Comparison of ENCODE assay signal across 14 cellular contexts in genomic region chr5:175861337-175862130, GRCh38. TPM values are rescaled to one million over a fixed set of nuclear protein-coding genes. Genes with fewer than 3 reads are reported as not detected.
A peak's percentile ranks its signal among the peaks of the same experiment; 100 is the strongest.
DNase-seq lines count a peak whose midpoint lies in the region; ATAC-seq lines count a peak whose summit lies in the region.
"Had no signal": no experiment of that assay in that cellular context is flagged by ENCODE, and none has a peak within 500 bp of the region (broad histone marks: within the 10 kb centered on the region; RNA-seq: fewer than 3 reads in every experiment).

No MANE protein-coding gene starts in this region.

- ATAC-seq in GM19452 (IDR thresholded peaks at IDR 0.05; ENCODE audit: unreplicated experiment) (peak; percentile 97), HG03066 (IDR thresholded peaks at IDR 0.05; ENCODE audit: low read depth, unreplicated experiment) (peak; percentile 80)
- ATAC-seq in effector memory CD8-positive, alpha-beta T cell (replicated peaks), result no peak
- ATAC-seq: Panc1 had no signal

- no peaks in the 10 kb centered on the region for H3K9me3 Mint-ChIP-seq in effector memory CD8-positive, alpha-beta T cell
- H3K9me3 Mint-ChIP-seq: activated B cell treated with CpG ODN at 0.5 μM for 24 hours had no signal

- H3K4me1 Mint-ChIP-seq in effector memory CD8-positive, alpha-beta T cell (ENCODE audit: low read depth in 2 of 2), result no peaks in the 10 kb centered on the region
- H3K4me1 Mint-ChIP-seq: activated B cell treated with CpG ODN at 0.5 μM for 24 hours; activated naive CD8-positive, alpha-beta T cell treated with anti-CD3 and anti-CD28 coated beads for 36 hours; memory B cell had no signal

- peak; percentile 71 for DNase-seq in Caki2 (ENCODE audit: low read depth)
- peak; percentile 98 for DNase-seq in NCI-H69 (lab: John Stamatoyannopoulos, UW)
- no peak for DNase-seq in effector memory CD8-positive, alpha-beta T cell
- DNase-seq in CD1c-positive myeloid dendritic cell (ENCODE audit: extremely low spot score), result no peak
- DNase-seq in COLO829 (ENCODE audit: low spot score), result no peak
- no peak for DNase-seq in AG08396 (ENCODE audit: low spot score)
- DNase-seq: activated B cell treated with CpG ODN at 0.5 μM for 24 hours; activated naive CD8-positive, alpha-beta T cell treated with anti-CD3 and anti-CD28 coated beads for 36 hours; AML-193; MM.1S had no signal

- in situ Hi-C loops in Caki2 (cut with HindIII; ENCODE audit: low pct_unique_long_range_greater_than_20kb, low sequenced_read_pairs), result no loop called here

- H3K4me3 Mint-ChIP-seq in effector memory CD8-positive, alpha-beta T cell, result no peak overlapping the region
- H3K4me3 Mint-ChIP-seq: activated B cell treated with CpG ODN at 0.5 μM for 24 hours; activated naive CD8-positive, alpha-beta T cell treated with anti-CD3 and anti-CD28 coated beads for 36 hours; memory B cell had no signal

- no peaks in the 10 kb centered on the region for H3K36me3 Mint-ChIP-seq in effector memory CD8-positive, alpha-beta T cell (ENCODE audit: insufficient read depth)
- H3K36me3 Mint-ChIP-seq: activated naive CD8-positive, alpha-beta T cell treated with anti-CD3 and anti-CD28 coated beads for 36 hours had no signal

- H3K27me3 Mint-ChIP-seq in effector memory CD8-positive, alpha-beta T cell, result peaks cover 4 to 22% of the 10 kb centered on the region in 2 donors

- no peak overlapping the region for H3K27ac Mint-ChIP-seq in effector memory CD8-positive, alpha-beta T cell
- H3K27ac Mint-ChIP-seq: activated B cell treated with CpG ODN at 0.5 μM for 24 hours; activated naive CD8-positive, alpha-beta T cell treated with anti-CD3 and anti-CD28 coated beads for 36 hours; memory B cell had no signal

RNA-seq across cellular contexts. Expression of gene CPLX2, which starts 9.8 kb away (rescaled TPM):
- 1.4 and 1.6 TPM in 2 replicates for total RNA-seq in Caki2 (2014; rRNA removed; shearing (Covaris generic); ENCODE audit: low replicate concordance)
- total RNA-seq: activated B cell treated with CpG ODN at 0.5 μM for 24 hours; activated naive CD8-positive, alpha-beta T cell treated with anti-CD3 and anti-CD28 coated beads for 36 hours had no signal

Comparison
In these comparisons a context has a peak if more than half of its experiments do, and no peak if none do; other contexts are left out.
1. DNase-seq: peak in Caki2 (single experiment) and NCI-H69 (single experiment); none in effector memory CD8-positive, alpha-beta T cell (0 of 3), CD1c-positive myeloid dendritic cell (single experiment), COLO829 (single experiment) and AG08396 (single experiment).